27 cellular contexts compared by ENCODE assay signal in the genomic region with DNA sequence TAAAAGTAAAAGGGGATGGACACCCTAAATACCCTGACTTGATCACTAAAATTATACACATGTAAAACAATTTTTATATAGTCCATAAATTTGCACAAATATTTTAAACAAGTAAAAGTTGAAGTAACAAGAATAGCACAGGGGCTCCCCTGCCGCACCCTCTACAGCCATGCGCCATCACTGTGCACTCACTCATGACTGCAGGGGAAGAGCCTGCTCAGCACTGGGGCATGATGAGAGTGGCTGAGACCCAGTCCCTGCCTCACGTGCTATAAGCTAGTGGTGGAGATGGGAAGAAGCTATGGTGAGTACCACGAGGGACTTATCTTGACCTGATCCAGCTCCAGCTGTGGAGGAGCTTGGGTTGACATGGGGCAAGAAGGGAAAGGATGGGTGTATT.
"Had no signal": no experiment of that assay in that cellular context is flagged by ENCODE, and none has a peak within 500 bp of the region (broad histone marks: within the 10 kb centered on the region; RNA-seq: fewer than 3 reads in every experiment).

No MANE protein-coding gene starts in this region.

- H3K27ac Mint-ChIP-seq: mesothelial cell of epicardium; nephron; stimulated activated effector memory CD8-positive, alpha-beta T cell treated with anti-CD3 and anti-CD28 coated beads, Interleukin-12 subunit alpha, Interleukin-12 subunit beta, amount 100 ng/mL, for 72 hours; stimulated activated naive CD8-positive, alpha-beta T cell treated with anti-CD3 and anti-CD28 coated beads, Interleukin-15, Interleukin-2, amounts not matched to agents 100 ng/mL and 50 ng/mL, for 24 hours had no signal

- H2AFZ ChIP-seq: hepatocyte had no signal

- H3K4me1 Mint-ChIP-seq: neural crest cell had no signal

- H3K27me3 ChIP-seq: hepatocyte, pancreas, sigmoid colon, spleen, suprapubic skin, tibial artery, upper lobe of right lung had no signal

- H3K27me3 Mint-ChIP-seq: naive B cell; stimulated activated naive CD8-positive, alpha-beta T cell treated with anti-CD3 and anti-CD28 coated beads, Interleukin-15, Interleukin-2, amounts not matched to agents 100 ng/mL and 50 ng/mL, for 24 hours had no signal

- ATAC-seq: pancreas; right cardiac atrium; stimulated activated effector memory CD8-positive, alpha-beta T cell treated with anti-CD3 and anti-CD28 coated beads, Interleukin-12 subunit alpha, Interleukin-12 subunit beta, amount 100 ng/mL, for 72 hours; upper lobe of right lung had no signal

- H3K79me2 ChIP-seq: hepatocyte had no signal

- H3K4me1 ChIP-seq: pancreas, prostate gland, sigmoid colon, tibial artery had no signal

- H3K9me3 ChIP-seq: pancreas, prostate gland, spleen, suprapubic skin, thoracic aorta, tibial artery, upper lobe of right lung had no signal

- H3K27ac ChIP-seq: hepatocyte, left ventricle myocardium inferior, pancreas, prostate gland, sigmoid colon, spleen, suprapubic skin, thoracic aorta, tibial artery, upper lobe of right lung had no signal

- H3K36me3 ChIP-seq: left ventricle myocardium inferior, pancreas, prostate gland, sigmoid colon, spleen, suprapubic skin, thoracic aorta, tibial artery, upper lobe of right lung had no signal

- H3K4me3 ChIP-seq: hepatocyte, left ventricle myocardium inferior, lung, pancreas, prostate gland, sigmoid colon, spleen, suprapubic skin, thoracic aorta, tibial artery, upper lobe of right lung had no signal

- H3K4me2 ChIP-seq: hepatocyte had no signal

- DNase-seq: islet precursor cell; left ventricle myocardium inferior; mesendoderm; naive B cell; nucleus accumbens; pancreas; posterior cingulate gyrus; retina; right cardiac atrium; sigmoid colon; small intestine; spleen; stimulated activated CD4-positive, alpha-beta T cell treated with anti-CD3 and anti-CD28 coated beads, Interleukin-4, amount 100 ng/mL, for 24 hours; stimulated activated naive CD4-positive, alpha-beta T cell; tibial artery; trophoblast cell; upper lobe of right lung had no signal

- H3K9me3 Mint-ChIP-seq: mesothelial cell of epicardium; nephron; neural crest cell; stimulated activated effector memory CD8-positive, alpha-beta T cell treated with anti-CD3 and anti-CD28 coated beads, Interleukin-12 subunit alpha, Interleukin-12 subunit beta, amount 100 ng/mL, for 72 hours had no signal

- H3K36me3 Mint-ChIP-seq: mesothelial cell of epicardium, naive B cell had no signal

- H3K4me3 Mint-ChIP-seq: mesothelial cell of epicardium; naive B cell; nephron; neural crest cell; stimulated activated effector memory CD8-positive, alpha-beta T cell treated with anti-CD3 and anti-CD28 coated beads, Interleukin-12 subunit alpha, Interleukin-12 subunit beta, amount 100 ng/mL, for 72 hours; stimulated activated naive CD8-positive, alpha-beta T cell treated with anti-CD3 and anti-CD28 coated beads, Interleukin-15, Interleukin-2, amounts not matched to agents 100 ng/mL and 50 ng/mL, for 24 hours had no signal
